10 cellular contexts compared by ENCODE assay signal in the genomic region with DNA sequence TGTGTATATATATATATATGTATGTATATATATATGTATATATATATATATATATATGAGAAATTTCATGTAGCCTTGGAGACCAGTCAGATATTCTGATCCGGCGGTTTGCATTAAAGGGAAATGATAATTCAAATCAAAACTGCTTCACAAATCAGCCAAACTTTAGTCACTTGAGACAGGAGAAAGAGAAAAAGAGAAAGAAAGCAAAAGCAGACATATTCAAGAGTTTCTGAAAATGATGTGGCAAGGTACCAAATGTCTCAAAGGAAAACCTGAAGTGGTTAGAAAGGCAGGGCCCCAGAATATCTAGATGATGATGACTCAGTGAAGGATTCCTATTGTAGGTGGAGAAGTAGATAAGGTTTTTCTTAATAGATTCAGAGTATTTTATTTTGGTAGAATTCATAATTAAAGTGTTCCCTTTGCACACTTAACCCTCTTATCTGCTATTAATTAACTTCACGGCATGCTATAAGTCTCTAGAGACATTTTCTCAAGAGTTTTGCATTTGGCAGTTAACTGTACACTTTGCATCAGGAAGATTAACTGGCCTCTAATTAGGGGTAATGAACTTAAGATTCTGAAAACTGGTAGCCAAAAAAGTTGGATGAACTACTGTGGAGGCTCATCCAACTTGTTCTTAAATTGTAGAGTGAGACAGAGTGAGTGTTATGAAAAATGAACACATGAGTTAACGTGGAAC. TPM values are rescaled to one million over a fixed set of nuclear protein-coding genes. Genes with fewer than 3 reads are reported as not detected.
DNase-seq lines count a peak whose midpoint lies in the region; ATAC-seq and TF ChIP-seq lines count a peak whose summit lies in the region.
"Had no signal": no experiment of that assay in that cellular context is flagged by ENCODE, and none has a peak within 500 bp of the region (broad histone marks: within the 10 kb centered on the region; RNA-seq: fewer than 3 reads in every experiment).

No MANE protein-coding gene starts in this region.

- no peak overlapping the region for H3K27ac ChIP-seq in heart left ventricle

- 87 to 91% (median 89%) methylated on average over 4 of the region's 4 CpGs for WGBS in heart left ventricle, 4 donors

- intact Hi-C loops in heart left ventricle (cut with DNase I): no loop called here

- DNase-seq in GM13977 (ENCODE audit: low spot score) (peak; percentile 47), heart left ventricle (no peak), AML-193 (lab: John Stamatoyannopoulos, UW) (no peak), NOMO-1 treated with dmso at 0.1 percent for 144 hours (lab: John Stamatoyannopoulos, UW; ENCODE audit: unreplicated experiment) (no peak), SK-N-DZ (ENCODE audit: low spot score) (no peak)
- DNase-seq in activated naive CD4-positive, alpha-beta T cell treated with anti-CD3 and anti-CD28 coated beads, Interleukin-2, amount 50 U/mL, for 72 hours (ENCODE audit: low spot score in 2 of 2): peak in 1 of 2 donors; percentile 18
- DNase-seq: midbrain; stimulated activated CD4-positive, alpha-beta T cell treated with anti-CD3 and anti-CD28 coated beads, Interleukin-4, amount 100 ng/mL, for 1 hour had no signal

- in situ Hi-C loops in GM13977 (cut with MboI; ENCODE audit: low pct_unique_long_range_greater_than_20kb, low sequenced_read_pairs, unreplicated experiment): no loop called here

- H3K36me3 Mint-ChIP-seq in activated naive CD4-positive, alpha-beta T cell treated with anti-CD3 and anti-CD28 coated beads, Interleukin-2, amount 50 U/mL, for 72 hours: peaks cover 10 to 42% of the 10 kb centered on the region in 2 donors

- TF ChIP-seq CTCF in GM13977 (IDR thresholded peaks at IDR 0.05; ENCODE audit: extremely low read depth, insufficient read depth, missing control alignments) (no peak), heart left ventricle (IDR thresholded peaks at IDR 0.05) (no peak)

- no peak overlapping the region for H3K4me3 ChIP-seq in heart left ventricle

- no peaks in the 10 kb centered on the region for H3K36me3 ChIP-seq in heart left ventricle

- ATAC-seq in GM19397 (IDR thresholded peaks at IDR 0.05; ENCODE audit: unreplicated experiment) (peak; percentile 84), HG03045 (IDR thresholded peaks at IDR 0.05; ENCODE audit: unreplicated experiment) (peak; percentile 91), heart left ventricle (no peak)
- peak; percentile 94 to 97 for ATAC-seq in activated naive CD4-positive, alpha-beta T cell treated with anti-CD3 and anti-CD28 coated beads, Interleukin-2, amount 50 U/mL, for 72 hours

- no peaks in the 10 kb centered on the region for H3K27me3 ChIP-seq in heart left ventricle

- H3K9me3 Mint-ChIP-seq in activated naive CD4-positive, alpha-beta T cell treated with anti-CD3 and anti-CD28 coated beads, Interleukin-2, amount 50 U/mL, for 72 hours: peaks cover 4% of the 10 kb centered on the region in 2 donors

- H3K27ac Mint-ChIP-seq in activated naive CD4-positive, alpha-beta T cell treated with anti-CD3 and anti-CD28 coated beads, Interleukin-2, amount 50 U/mL, for 72 hours: peak overlapping the region; percentile 1 to 46

- H3K9me3 ChIP-seq in heart left ventricle: no peaks in the 10 kb centered on the region

- TF ChIP-seq POLR2A in heart left ventricle (IDR thresholded peaks at IDR 0.05): no peak

- H3K4me1 ChIP-seq in heart left ventricle: no peaks in the 10 kb centered on the region

RNA-seq across cellular contexts. Expression of gene ASF1A, which starts 50.1 kb away (rescaled TPM):
- 10 to 100 TPM; 14.2 to 24.8 TPM for total RNA-seq in activated naive CD4-positive, alpha-beta T cell treated with anti-CD3 and anti-CD28 coated beads, Interleukin-2, amount 50 U/mL, for 72 hours
- total RNA-seq in heart left ventricle: 10 to 100 TPM in 8 of 9 donors, 1 to 10 TPM in 1; 9.8 to 28.9 (median 22.1) TPM
- polyA plus RNA-seq in heart left ventricle: 10 to 100 TPM; 16.4 to 24.5 TPM
- polyA plus RNA-seq in SK-N-DZ (2014; cell fraction: cytosol; rRNA removed): 38.1 and 39.2 TPM in 2 replicates
- 24.1 and 25.6 TPM in 2 replicates for polyA plus RNA-seq in SK-N-DZ (2014; cell fraction: nucleus; rRNA removed)

Comparison
In these comparisons a context has a peak if more than half of its experiments do, and no peak if none do; other contexts are left out.
1. ATAC-seq: peak in GM19397 (single experiment), HG03045 (single experiment) and activated naive CD4-positive, alpha-beta T cell treated with anti-CD3 and anti-CD28 coated beads, Interleukin-2, amount 50 U/mL, for 72 hours (2 of 2); none in heart left ventricle (0 of 4).